Comparison of ENCODE assay signal across 7 cellular contexts in genomic region chr6:28940294-28940858, GRCh38. TPM values are rescaled to one million over a fixed set of nuclear protein-coding genes. Genes with fewer than 3 reads are reported as not detected.
DNase-seq lines count a peak whose midpoint lies in the region; ATAC-seq, FAIRE-seq and TF ChIP-seq lines count a peak whose summit lies in the region.

No MANE protein-coding gene starts in this region.

- 1 to 2% methylated on average over 17 of the region's 17 CpGs for WGBS in thyroid gland, 2 donors

- H3K27me3 ChIP-seq in muscle layer of duodenum (ENCODE audit: low read depth, low read length), result no peaks in the 10 kb centered on the region
- no peaks in the 10 kb centered on the region for H3K27me3 ChIP-seq in thyroid gland

- intact Hi-C loops in thyroid gland (cut with DNase I), result loop anchor here (5.0 kb wide), 1 partner anchor 42 kb away; no protein-coding TSS in a partner anchor

- H3K4me3 ChIP-seq in epithelial cell of proximal tubule (ENCODE audit: low read depth, low read length) (peak overlapping the region; percentile 67), muscle layer of duodenum (ENCODE audit: low read depth in 1 of 2, low read length in 2 of 2) (peak overlapping the region; percentile 77 to 92), thyroid gland (replicated peaks in 1 of 3) (peak overlapping the region in 2 of 3 donors; percentile 39 to 47)

- H3K36me3 ChIP-seq in muscle layer of duodenum (ENCODE audit: control insufficient read depth in 1 of 2, insufficient read depth in 2 of 2, low read length in 2 of 2) (no peaks in the 10 kb centered on the region), thyroid gland (no peaks in the 10 kb centered on the region)

- ATAC-seq in HG02840 (IDR thresholded peaks at IDR 0.05; ENCODE audit: low FRiP score, unreplicated experiment), result peak; percentile 9

- DNase-seq in GM12892 (ENCODE audit: insufficient read length) (no peak), NCI-H446 treated with DMSO at 0.1 percent for 48 hours (lab: John Stamatoyannopoulos, UW) (peak; percentile 74), epithelial cell of proximal tubule (ENCODE audit: low read depth) (no peak), thyroid gland (peak; percentile 57 to 66)
- peak; percentile 40 for DNase-seq in activated CD8-positive, alpha-beta memory T cell treated with anti-CD3 and anti-CD28 coated beads, Interleukin-2, amount 50 U/mL, for 4 hours

- peaks cover 3 to 12% of the 10 kb centered on the region in 2 donors for H3K4me1 ChIP-seq in muscle layer of duodenum (ENCODE audit: control insufficient read depth in 1 of 2, insufficient read depth in 2 of 2, low read length in 2 of 2)
- H3K4me1 ChIP-seq in thyroid gland, result peaks cover 5 to 7% of the 10 kb centered on the region in 2 donors

- H3K9me3 ChIP-seq in muscle layer of duodenum (ENCODE audit: control insufficient read depth in 1 of 2, low read length in 2 of 2), result no peaks in the 10 kb centered on the region
- no peaks in the 10 kb centered on the region for H3K9me3 ChIP-seq in thyroid gland

- TF ChIP-seq CTCF in epithelial cell of proximal tubule (conservative IDR thresholded peaks at IDR 0.05; ENCODE audit: low read depth, low read length) (no peak), thyroid gland (IDR thresholded peaks at IDR 0.05) (no peak)

- peak; percentile 63 for FAIRE-seq in GM12892 (lab: Jason Lieb, UNC)

- TF ChIP-seq POLR2A in GM12892 (IDR thresholded peaks at IDR 0.05; ENCODE audit: low read depth, low read length), result no peak
- no peak for TF ChIP-seq POLR2A in thyroid gland (IDR thresholded peaks at IDR 0.05)

- H3K27ac ChIP-seq in muscle layer of duodenum (ENCODE audit: low read length), result peak overlapping the region; percentile 93
- H3K27ac ChIP-seq in thyroid gland, result peak overlapping the region; percentile 63 to 86 (median 82)

RNA-seq across cellular contexts. Expression of gene TRIM27, which starts 16.6 kb away (rescaled TPM):
- polyA plus RNA-seq in GM12892 (2012; ENCODE audit: missing spikeins), result 33.3 TPM
- 76.0 and 80.5 TPM in 2 replicates for total RNA-seq in epithelial cell of proximal tubule
- 10 to 100 TPM; 57.1 to 73.2 (median 66.7) TPM for total RNA-seq in thyroid gland

Comparison
In these comparisons a context has a peak if more than half of its experiments do, and no peak if none do; other contexts are left out.
1. DNase-seq: peak in NCI-H446 treated with DMSO at 0.1 percent for 48 hours (single experiment), activated CD8-positive, alpha-beta memory T cell treated with anti-CD3 and anti-CD28 coated beads, Interleukin-2, amount 50 U/mL, for 4 hours (single experiment) and thyroid gland (2 of 2); none in GM12892 (single experiment) and epithelial cell of proximal tubule (single experiment).
2. Peak in every context shown above with its lines, with median percentiles within 50 percentile points of each other: H3K4me3 ChIP-seq.